Comparison of ENCODE assay signal across 15 cellular contexts in the genomic region with DNA sequence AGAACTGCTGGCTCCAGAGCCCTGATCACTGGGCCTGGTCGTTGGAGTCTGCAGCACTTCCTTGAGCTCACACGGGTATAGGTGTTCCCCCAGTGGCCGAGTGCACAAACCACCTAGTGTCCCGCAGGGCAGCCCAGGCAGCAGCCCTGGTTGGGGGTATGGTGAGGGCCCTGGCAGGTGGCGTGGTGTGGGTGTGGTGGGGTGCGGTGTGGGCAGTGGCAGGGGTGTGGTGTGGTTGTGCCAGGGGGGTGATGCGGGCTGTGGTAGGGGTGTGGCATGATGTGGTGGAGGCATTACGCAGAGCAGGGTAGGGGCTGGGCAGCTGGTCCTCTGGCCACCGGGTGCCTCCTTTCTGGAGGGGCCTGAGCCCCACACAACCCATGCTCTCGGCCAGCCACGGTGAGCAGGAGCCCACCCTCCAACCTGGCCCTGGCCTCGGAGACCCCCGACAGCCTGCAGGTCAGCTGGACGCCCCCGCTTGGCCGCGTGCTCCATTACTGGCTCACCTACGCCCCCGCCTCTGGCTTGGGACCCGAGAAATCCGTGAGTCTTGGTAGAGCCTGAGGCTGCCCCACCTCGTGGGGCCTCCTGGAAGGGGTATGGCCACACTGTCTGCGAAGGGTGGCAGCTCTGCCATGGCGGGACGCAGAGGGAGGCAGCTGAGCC. TPM values are rescaled to one million over a fixed set of nuclear protein-coding genes. Genes with fewer than 3 reads are reported as not detected.
"Had no signal": no experiment of that assay in that cellular context is flagged by ENCODE, and none has a peak within 500 bp of the region (broad histone marks: within the 10 kb centered on the region; RNA-seq: fewer than 3 reads in every experiment).

No MANE protein-coding gene starts in this region.

- DNase-seq: activated CD4-positive, alpha-beta T cell treated with anti-CD3 and anti-CD28 coated beads, Interleukin-2, amount 50 U/mL, for 4 hours; activated CD4-positive, CD25-positive, alpha-beta regulatory T cell treated with anti-CD3 and anti-CD28 coated beads, Interleukin-2, amount 50 U/mL, for 72 hours; activated effector memory CD4-positive, alpha-beta T cell treated with Interleukin-2 at 50 U/mL for 16 hours; activated T-cell treated with anti-CD3 and anti-CD28 coated beads, Interleukin-2, amount 50 U/mL, for 1 hour; retina; small intestine; SW 1271; trophoblast cell had no signal

- H3K27ac ChIP-seq: dorsolateral prefrontal cortex, pancreas had no signal

- H3K9me3 ChIP-seq: pancreas had no signal

- FAIRE-seq: pancreas, small intestine had no signal

- H3K4me1 ChIP-seq: pancreas had no signal

- H3K36me3 ChIP-seq: pancreas had no signal

- H3K4me3 ChIP-seq: dorsolateral prefrontal cortex, pancreas had no signal

- ATAC-seq: activated naive CD4-positive, alpha-beta T cell treated with anti-CD3 and anti-CD28 coated beads, Interleukin-2, amount 50 U/mL, for 72 hours had no signal

RNA-seq across cellular contexts. Expression of gene COL20A1, which starts 20.5 kb away (rescaled TPM):
- total RNA-seq: chondrocyte, glomerular endothelial cell, pancreas, subcutaneous adipose tissue had no signal
- polyA plus RNA-seq: esophagus had no signal

RNA-seq across cellular contexts. Expression of gene CHRNA4, which starts 47.7 kb away (rescaled TPM):
- total RNA-seq: activated naive CD4-positive, alpha-beta T cell treated with anti-CD3 and anti-CD28 coated beads, Interleukin-2, amount 50 U/mL, for 72 hours; chondrocyte; glomerular endothelial cell; subcutaneous adipose tissue had no signal

RNA-seq across cellular contexts. Expression of gene NKAIN4, which starts 59.2 kb away (rescaled TPM):
- total RNA-seq: activated naive CD4-positive, alpha-beta T cell treated with anti-CD3 and anti-CD28 coated beads, Interleukin-2, amount 50 U/mL, for 72 hours; pancreas; subcutaneous adipose tissue had no signal
- polyA plus RNA-seq: esophagus had no signal
